In genomic region chr1:1440941-1441888, GRCh38 we compare ENCODE assay signal across 8 cellular contexts. TPM values are rescaled to one million over a fixed set of nuclear protein-coding genes. Genes with fewer than 3 reads are reported as not detected.
DNase-seq lines count a peak whose midpoint lies in the region; ATAC-seq and TF ChIP-seq lines count a peak whose summit lies in the region.

No MANE protein-coding gene starts in this region.

- DNase-seq in GM12865 (ENCODE audit: low read depth) = peak; percentile 60
- peak; percentile 64 for DNase-seq in NCI-H510A treated with DMSO at 0.1 percent for 48 hours (lab: John Stamatoyannopoulos, UW)
- DNase-seq in activated T-cell treated with anti-CD3 and anti-CD28 coated beads, Interleukin-2, amount 50 U/mL, for 4 hours = peak; percentile 58
- peak; percentile 43 for DNase-seq in foreskin melanocyte
- peak; percentile 77 for DNase-seq in retina
- no peak for DNase-seq in DMS79 (lab: John Stamatoyannopoulos, UW)
- no peak for DNase-seq in NCI-H187 treated with DMSO at 0.1 percent for 48 hours (lab: John Stamatoyannopoulos, UW)

- H3K4me1 Mint-ChIP-seq in activated T-cell treated with anti-CD3 and anti-CD28 coated beads, Interleukin-2, amount 50 U/mL, for 4 hours (ENCODE audit: low read depth) = peaks cover 2% of the 10 kb centered on the region

- ATAC-seq in activated T-cell treated with anti-CD3 and anti-CD28 coated beads, Interleukin-2, amount 50 U/mL, for 4 hours = peak; percentile 87 to 88
- ATAC-seq in HG03354 (IDR thresholded peaks at IDR 0.05; ENCODE audit: poor library complexity, severe bottlenecking, unreplicated experiment) = no peak

- no peak overlapping the region for H3K4me3 ChIP-seq in GM12865 (ENCODE audit: low read depth, low read length)

- H3K36me3 Mint-ChIP-seq in activated T-cell treated with anti-CD3 and anti-CD28 coated beads, Interleukin-2, amount 50 U/mL, for 4 hours (ENCODE audit: insufficient read depth) = no peaks in the 10 kb centered on the region

- peak; percentile 92 for TF ChIP-seq CTCF in GM12865 (IDR thresholded peaks at IDR 0.05; ENCODE audit: insufficient read depth, low read depth, low read length, missing control alignments)

- no peak overlapping the region for H3K4me3 Mint-ChIP-seq in activated T-cell treated with anti-CD3 and anti-CD28 coated beads, Interleukin-2, amount 50 U/mL, for 4 hours

- peaks cover 23% of the 10 kb centered on the region for H3K27me3 Mint-ChIP-seq in activated T-cell treated with anti-CD3 and anti-CD28 coated beads, Interleukin-2, amount 50 U/mL, for 4 hours (ENCODE audit: low read depth)

- H3K9me3 Mint-ChIP-seq in activated T-cell treated with anti-CD3 and anti-CD28 coated beads, Interleukin-2, amount 50 U/mL, for 4 hours = no peaks in the 10 kb centered on the region

RNA-seq across cellular contexts. Expression of gene VWA1, which starts 5.7 kb away (rescaled TPM):
- total RNA-seq in activated T-cell treated with anti-CD3 and anti-CD28 coated beads, Interleukin-2, amount 50 U/mL, for 4 hours = under 1 TPM; 0.18 to 0.58 (median 0.19) TPM

RNA-seq across cellular contexts. Expression of gene ATAD3C, which starts 8.3 kb away (rescaled TPM):
- total RNA-seq in activated T-cell treated with anti-CD3 and anti-CD28 coated beads, Interleukin-2, amount 50 U/mL, for 4 hours = 1 to 10 TPM in 1 of 3 donors, under 1 TPM in 2; 0.33 to 1.1 (median 0.74) TPM

RNA-seq across cellular contexts. Expression of gene ANKRD65, which starts 20.1 kb away (rescaled TPM):
- under 1 TPM in 1 of 3 donors, not detected in 2; 0.15 TPM for total RNA-seq in activated T-cell treated with anti-CD3 and anti-CD28 coated beads, Interleukin-2, amount 50 U/mL, for 4 hours

RNA-seq across cellular contexts. Expression of gene ATAD3B, which starts 30.4 kb away (rescaled TPM):
- total RNA-seq in activated T-cell treated with anti-CD3 and anti-CD28 coated beads, Interleukin-2, amount 50 U/mL, for 4 hours = 100 to 1,000 TPM; 193 to 208 (median 194) TPM

RNA-seq across cellular contexts. Expression of gene MRPL20, which starts 34.1 kb away (rescaled TPM):
- total RNA-seq in activated T-cell treated with anti-CD3 and anti-CD28 coated beads, Interleukin-2, amount 50 U/mL, for 4 hours = 100 to 1,000 TPM; 254 to 300 (median 271) TPM

Comparison
In these comparisons a context has a peak if more than half of its experiments do, and no peak if none do; other contexts are left out.
1. DNase-seq: peak in GM12865 (single experiment), NCI-H510A treated with DMSO at 0.1 percent for 48 hours (single experiment), activated T-cell treated with anti-CD3 and anti-CD28 coated beads, Interleukin-2, amount 50 U/mL, for 4 hours (single experiment), foreskin melanocyte (single experiment) and retina (single experiment); none in DMS79 (single experiment) and NCI-H187 treated with DMSO at 0.1 percent for 48 hours (single experiment).